ENCODE assay signal across 6 cellular contexts in the genomic region with DNA sequence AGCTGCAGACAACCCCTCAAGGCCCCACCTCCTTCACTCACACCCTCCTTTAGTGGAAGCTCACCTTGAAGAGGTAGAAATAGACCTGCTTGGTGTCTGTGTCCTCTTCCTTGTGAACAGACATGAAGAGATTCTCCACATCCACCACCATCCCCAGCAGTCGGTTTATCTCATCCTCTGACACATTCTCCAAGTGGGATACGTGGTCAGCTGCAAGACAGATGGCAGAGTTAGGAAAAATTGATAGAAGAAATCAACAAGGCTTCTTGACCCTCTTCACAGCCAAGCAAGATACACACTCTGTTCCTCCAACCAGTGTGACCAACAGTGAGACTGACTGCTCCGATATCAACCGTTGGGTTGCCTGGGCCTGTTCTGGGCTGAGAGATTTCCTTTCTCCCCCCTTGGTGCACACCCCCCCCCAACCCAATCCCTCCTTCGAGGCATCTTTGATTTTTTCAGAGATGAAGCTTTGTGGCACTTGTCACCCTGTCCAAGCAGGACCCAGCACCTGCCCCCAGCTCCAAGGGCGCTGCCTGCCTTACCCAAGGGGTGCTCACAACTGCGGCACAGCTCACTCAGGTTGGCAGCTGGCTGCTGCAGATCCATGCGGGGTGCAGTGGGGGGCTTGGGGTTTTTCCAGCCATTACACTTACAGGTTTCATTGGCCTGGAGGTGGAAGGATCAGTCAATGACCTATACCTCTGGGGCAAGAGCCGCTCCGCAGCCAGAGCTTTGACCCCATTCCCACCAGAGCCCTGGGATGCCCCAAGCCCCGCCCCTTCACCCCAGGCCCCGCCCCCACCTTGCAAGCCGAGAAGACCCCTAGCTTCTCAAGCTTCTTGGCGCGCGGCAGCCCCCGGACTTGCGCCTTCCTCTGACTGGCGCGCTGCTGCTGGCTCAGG. TPM values are rescaled to one million over a fixed set of nuclear protein-coding genes. Genes with fewer than 3 reads are reported as not detected.
A peak's percentile ranks its signal among the peaks of the same experiment; 100 is the strongest.
DNase-seq lines count a peak whose midpoint lies in the region; ATAC-seq, FAIRE-seq and TF ChIP-seq lines count a peak whose summit lies in the region.

No MANE protein-coding gene starts in this region.

- no peaks in the 10 kb centered on the region for H3K79me2 ChIP-seq in astrocyte (ENCODE audit: insufficient read depth, low read length)

- no peak for TF ChIP-seq CTCF in astrocyte (IDR thresholded peaks at IDR 0.05; ENCODE audit: insufficient read depth, low read depth, low read length)

- peak overlapping the region; percentile 38 for H3K27ac Mint-ChIP-seq in astrocyte (ENCODE audit: unreplicated experiment)
- peak overlapping the region in 7 of 10 donors; percentile 4 to 85 (median 26) for H3K27ac Mint-ChIP-seq in naive thymus-derived CD8-positive, alpha-beta T cell

- H3K9ac ChIP-seq in astrocyte (ENCODE audit: low read length), result peak overlapping the region; percentile 52

- no peaks in the 10 kb centered on the region for H3K9me3 ChIP-seq in astrocyte (ENCODE audit: insufficient read depth, low read depth, low read length)

- H4K20me1 ChIP-seq in astrocyte (ENCODE audit: insufficient read depth, low read length), result peaks cover 10% of the 10 kb centered on the region

- H3K36me3 ChIP-seq in astrocyte (ENCODE audit: insufficient read depth, low read length), result no peaks in the 10 kb centered on the region

- POLR2A ChIA-PET in naive thymus-derived CD8-positive, alpha-beta T cell (lab: Charles Lee), result interaction anchor here (0.6 to 3.7 kb wide), 12 partner anchors 9 to 164 kb away, joined by 3 to 28 read pairs (median 8); a partner anchor contains a TSS

- peak; percentile 27 to 37 for ATAC-seq in naive thymus-derived CD8-positive, alpha-beta T cell

- peak overlapping the region; percentile 26 for H3K4me3 ChIP-seq in astrocyte (ENCODE audit: insufficient read depth, low read depth, low read length)

- H3K27me3 Mint-ChIP-seq in astrocyte (ENCODE audit: low read depth, unreplicated experiment), result no peaks in the 10 kb centered on the region
- H3K27me3 Mint-ChIP-seq in naive thymus-derived CD8-positive, alpha-beta T cell, result no peaks in the 10 kb centered on the region

- H3K4me2 ChIP-seq in astrocyte (ENCODE audit: low read length), result peak overlapping the region; percentile 79

- no peaks in the 10 kb centered on the region for H3K27me3 ChIP-seq in astrocyte (ENCODE audit: insufficient read depth, low read length)

- peaks cover 3% of the 10 kb centered on the region for H3K4me1 Mint-ChIP-seq in astrocyte (ENCODE audit: low read depth, unreplicated experiment)
- peaks cover 14 to 37% (median 33%) of the 10 kb centered on the region in 4 donors for H3K4me1 Mint-ChIP-seq in naive thymus-derived CD8-positive, alpha-beta T cell

- H3K4me3 Mint-ChIP-seq in astrocyte (ENCODE audit: unreplicated experiment), result peak overlapping the region; percentile 79
- H3K4me3 Mint-ChIP-seq in naive thymus-derived CD8-positive, alpha-beta T cell, result peak overlapping the region; percentile 39 to 85 (median 74)

- peaks cover 4% of the 10 kb centered on the region for H3K4me1 ChIP-seq in astrocyte (ENCODE audit: insufficient read depth, low read length)

- DNase-seq in NCI-H748 (lab: John Stamatoyannopoulos, UW; ENCODE audit: unreplicated experiment) (peak; percentile 32), NCI-H748 treated with DMSO at 0.1 percent for 48 hours (lab: John Stamatoyannopoulos, UW) (no peak), astrocyte (ENCODE audit: low read depth) (no peak), ureter (ENCODE audit: low spot score) (no peak), DMS153 treated with DMSO at 0.1 percent for 48 hours (lab: John Stamatoyannopoulos, UW; ENCODE audit: unreplicated experiment) (no peak)
- peak in 3 of 10 donors; percentile 13 to 39 (median 35) for DNase-seq in naive thymus-derived CD8-positive, alpha-beta T cell

- H3K36me3 Mint-ChIP-seq in astrocyte (ENCODE audit: low read depth, unreplicated experiment), result peaks cover 8% of the 10 kb centered on the region
- peaks cover 5 to 24% (median 6%) of the 10 kb centered on the region in 3 donors for H3K36me3 Mint-ChIP-seq in naive thymus-derived CD8-positive, alpha-beta T cell

- no peak for FAIRE-seq in astrocyte (lab: Jason Lieb, UNC)

- no peak overlapping the region for H3K27ac ChIP-seq in astrocyte (ENCODE audit: low read depth, low read length)

- H2AFZ ChIP-seq in astrocyte (ENCODE audit: low read depth, low read length), result no peak overlapping the region

- H3K9me3 Mint-ChIP-seq in astrocyte (ENCODE audit: unreplicated experiment), result no peaks in the 10 kb centered on the region
- no peaks in the 10 kb centered on the region for H3K9me3 Mint-ChIP-seq in naive thymus-derived CD8-positive, alpha-beta T cell

RNA-seq across cellular contexts. Expression of a gene that starts 0.8 kb away (rescaled TPM):
- total RNA-seq in astrocyte (23.6 and 25.5 TPM in 2 replicates), ureter (62.8 TPM)
- 10 to 100 TPM; 65.3 to 73.3 TPM for total RNA-seq in naive thymus-derived CD8-positive, alpha-beta T cell
- polyA plus RNA-seq in naive thymus-derived CD8-positive, alpha-beta T cell, result 10 to 100 TPM in 1 of 3 donors, 1 to 10 TPM in 2; 5.1 to 11.8 (median 8.8) TPM

RNA-seq across cellular contexts. Expression of a gene that starts 2.2 kb away (rescaled TPM):
- not detected in 2 replicates for total RNA-seq in astrocyte
- not detected for total RNA-seq in naive thymus-derived CD8-positive, alpha-beta T cell
- not detected for polyA plus RNA-seq in naive thymus-derived CD8-positive, alpha-beta T cell
- not detected for total RNA-seq in ureter

RNA-seq across cellular contexts. Expression of a gene that starts 7.9 kb away (rescaled TPM):
- total RNA-seq in astrocyte (5.4 and 5.5 TPM in 2 replicates), ureter (31.3 TPM)
- 10 to 100 TPM; 53.1 to 57.3 TPM for total RNA-seq in naive thymus-derived CD8-positive, alpha-beta T cell
- 10 to 100 TPM in 2 of 3 donors, 1 to 10 TPM in 1; 7.3 to 21.7 (median 13.6) TPM for polyA plus RNA-seq in naive thymus-derived CD8-positive, alpha-beta T cell

RNA-seq across cellular contexts. Expression of a gene that starts 22.1 kb away (rescaled TPM):
- total RNA-seq in astrocyte (0.36 and 0.39 TPM in 2 replicates), ureter (1.2 TPM)
- total RNA-seq in naive thymus-derived CD8-positive, alpha-beta T cell, result under 1 TPM; 0.18 to 0.36 TPM
- polyA plus RNA-seq in naive thymus-derived CD8-positive, alpha-beta T cell, result under 1 TPM in 2 of 3 donors, not detected in 1; 0.09 to 0.10 TPM

RNA-seq across cellular contexts. Expression of a gene that starts 34.4 kb away (rescaled TPM):
- 201 and 209 TPM in 2 replicates for total RNA-seq in astrocyte
- total RNA-seq in naive thymus-derived CD8-positive, alpha-beta T cell, result 10 to 100 TPM; 63.6 to 73.5 TPM
- polyA plus RNA-seq in naive thymus-derived CD8-positive, alpha-beta T cell, result 10 to 100 TPM; 57.3 to 88.4 (median 60.6) TPM
- total RNA-seq in ureter, result 120 TPM
